Comparison of ENCODE assay signal across 22 cellular contexts in genomic region chr7:47357398-47357797, GRCh38.
"Had no signal": no experiment of that assay in that cellular context is flagged by ENCODE, and none has a peak within 500 bp of the region (broad histone marks: within the 10 kb centered on the region; RNA-seq: fewer than 3 reads in every experiment).

No MANE protein-coding gene starts in this region.

- H3K4me3 Mint-ChIP-seq: activated CD8-positive, alpha-beta memory T cell treated with anti-CD3 and anti-CD28 coated beads, Interleukin-2, amount 10 ng/mL, durations not matched to agents 7 days and 5 days; activated CD8-positive, alpha-beta T cell treated with anti-CD3 and anti-CD28 coated beads for 36 hours; activated naive CD4-positive, alpha-beta T cell treated with anti-CD3 and anti-CD28 coated beads, Interleukin-2, amount 10 ng/mL, durations not matched to agents 7 days and 5 days; activated naive CD8-positive, alpha-beta T cell treated with anti-CD3 and anti-CD28 coated beads, Interleukin-2, amount 50 U/mL, for 24 hours; effector memory CD8-positive, alpha-beta T cell; natural killer cell treated with Interleukin-12 subunit alpha and Interleukin-12 subunit beta and Interleukin-15 and Interleukin-18, amount 100 ng/mL, for 72 hours had no signal

- H3K9me3 Mint-ChIP-seq: activated CD8-positive, alpha-beta T cell treated with anti-CD3 and anti-CD28 coated beads for 36 hours; activated naive CD4-positive, alpha-beta T cell treated with anti-CD3 and anti-CD28 coated beads, Interleukin-2, amount 10 ng/mL, durations not matched to agents 7 days and 5 days; activated naive CD8-positive, alpha-beta T cell treated with anti-CD3 and anti-CD28 coated beads, Interleukin-2, amount 50 U/mL, for 24 hours; effector memory CD8-positive, alpha-beta T cell; natural killer cell treated with Interleukin-12 subunit alpha and Interleukin-12 subunit beta and Interleukin-15 and Interleukin-18, amount 100 ng/mL, for 72 hours had no signal

- H3K36me3 Mint-ChIP-seq: activated CD8-positive, alpha-beta memory T cell treated with anti-CD3 and anti-CD28 coated beads, Interleukin-2, amount 10 ng/mL, durations not matched to agents 7 days and 5 days; activated naive CD4-positive, alpha-beta T cell treated with anti-CD3 and anti-CD28 coated beads, Interleukin-2, amount 10 ng/mL, durations not matched to agents 7 days and 5 days; natural killer cell treated with Interleukin-12 subunit alpha and Interleukin-12 subunit beta and Interleukin-15 and Interleukin-18, amount 100 ng/mL, for 72 hours had no signal

- H3K4me1 ChIP-seq: prostate gland, uterus had no signal

- H3K27ac Mint-ChIP-seq: activated CD8-positive, alpha-beta memory T cell treated with anti-CD3 and anti-CD28 coated beads, Interleukin-2, amount 10 ng/mL, durations not matched to agents 7 days and 5 days; activated CD8-positive, alpha-beta T cell treated with anti-CD3 and anti-CD28 coated beads for 36 hours; activated naive CD4-positive, alpha-beta T cell treated with anti-CD3 and anti-CD28 coated beads, Interleukin-2, amount 10 ng/mL, durations not matched to agents 7 days and 5 days; activated naive CD8-positive, alpha-beta T cell treated with anti-CD3 and anti-CD28 coated beads, Interleukin-2, amount 50 U/mL, for 24 hours; effector memory CD8-positive, alpha-beta T cell; natural killer cell treated with Interleukin-12 subunit alpha and Interleukin-12 subunit beta and Interleukin-15 and Interleukin-18, amount 100 ng/mL, for 72 hours had no signal

- H3K4me1 Mint-ChIP-seq: activated naive CD4-positive, alpha-beta T cell treated with anti-CD3 and anti-CD28 coated beads, Interleukin-2, amount 10 ng/mL, durations not matched to agents 7 days and 5 days had no signal

- H3K9me3 ChIP-seq: esophagus muscularis mucosa, lower lobe of right lung, prostate gland, right atrium auricular region, tibial artery, uterus had no signal

- DNase-seq: activated CD4-positive, alpha-beta T cell treated with anti-CD3 and anti-CD28 coated beads for 48 hours; activated CD8-positive, alpha-beta memory T cell treated with anti-CD3 and anti-CD28 coated beads, Interleukin-2, amount 10 ng/mL, durations not matched to agents 7 days and 5 days; activated effector memory CD4-positive, alpha-beta T cell treated with anti-CD3 and anti-CD28 coated beads, Interleukin-2, amount 50 U/mL, for 16 hours; activated naive CD4-positive, alpha-beta T cell treated with anti-CD3 and anti-CD28 coated beads, Interleukin-2, amount 10 ng/mL, durations not matched to agents 7 days and 5 days; activated naive CD8-positive, alpha-beta T cell treated with anti-CD3 and anti-CD28 coated beads, Interleukin-2, amount 50 U/mL, for 24 hours; activated T-cell treated with anti-CD3 and anti-CD28 coated beads for 4 hours; central memory CD4-positive, alpha-beta T cell; effector memory CD8-positive, alpha-beta T cell; glutamatergic neuron; hypothalamus; lower lobe of right lung; stimulated activated CD4-positive, alpha-beta T cell treated with anti-CD3 and anti-CD28 coated beads, Interleukin-12 subunit alpha, Interleukin-12 subunit beta, amount 100 ng/mL, for 4 hours; stimulated activated CD4-positive, alpha-beta T cell treated with anti-CD3 and anti-CD28 coated beads, Interleukin-4, amount 100 ng/mL, for 4 hours; stimulated activated naive CD8-positive, alpha-beta T cell treated with anti-CD3 and anti-CD28 coated beads, Interleukin-15, Interleukin-2, amounts not matched to agents 100 U/mL and 50 U/mL, for 24 hours; tibial artery had no signal

- H3K27me3 Mint-ChIP-seq: activated CD8-positive, alpha-beta memory T cell treated with anti-CD3 and anti-CD28 coated beads, Interleukin-2, amount 10 ng/mL, durations not matched to agents 7 days and 5 days; activated CD8-positive, alpha-beta T cell treated with anti-CD3 and anti-CD28 coated beads for 36 hours; activated naive CD4-positive, alpha-beta T cell treated with anti-CD3 and anti-CD28 coated beads, Interleukin-2, amount 10 ng/mL, durations not matched to agents 7 days and 5 days; activated naive CD8-positive, alpha-beta T cell treated with anti-CD3 and anti-CD28 coated beads, Interleukin-2, amount 50 U/mL, for 24 hours; effector memory CD8-positive, alpha-beta T cell; natural killer cell treated with Interleukin-12 subunit alpha and Interleukin-12 subunit beta and Interleukin-15 and Interleukin-18, amount 100 ng/mL, for 72 hours had no signal

- H3K27me3 ChIP-seq: esophagus muscularis mucosa, right atrium auricular region, tibial artery, uterus had no signal

- H3K4me3 ChIP-seq: dorsolateral prefrontal cortex, esophagus muscularis mucosa, lower lobe of right lung, prostate gland, right atrium auricular region, tibial artery, uterus had no signal

- H3K27ac ChIP-seq: dorsolateral prefrontal cortex, esophagus muscularis mucosa, lower lobe of right lung, prostate gland, tibial artery, uterus had no signal

- H3K36me3 ChIP-seq: esophagus muscularis mucosa, prostate gland, right atrium auricular region, tibial artery, uterus had no signal
